ENCODE assay signal across 8 cellular contexts in genomic region chr14:34873591-34874385, GRCh38. TPM values are rescaled to one million over a fixed set of nuclear protein-coding genes. Genes with fewer than 3 reads are reported as not detected.
DNase-seq lines count a peak whose midpoint lies in the region; ATAC-seq and TF ChIP-seq lines count a peak whose summit lies in the region.

No MANE protein-coding gene starts in this region.

- H3K4me1 ChIP-seq in OCI-LY7 (ENCODE audit: insufficient read depth, low read length, poor library complexity, severe bottlenecking) (peaks cover 22% of the 10 kb centered on the region), mucosa of stomach (ENCODE audit: control insufficient read depth, insufficient read depth, low read length) (no peaks in the 10 kb centered on the region)

- no peaks in the 10 kb centered on the region for H3K27me3 ChIP-seq in mucosa of stomach (ENCODE audit: control insufficient read depth, insufficient read depth, low read length)

- H3K79me2 ChIP-seq in OCI-LY7 (ENCODE audit: insufficient read depth, low read depth, low read length) = peaks cover 61% of the 10 kb centered on the region

- H3K4me2 ChIP-seq in OCI-LY7 (ENCODE audit: low read length) = peak overlapping the region; percentile 99

- CTCF ChIA-PET in OCI-LY7 (lab: Charles Lee; ENCODE audit: unreplicated experiment) = no interaction called here

- TF ChIP-seq CTCF in OCI-LY7 (conservative IDR thresholded peaks at IDR 0.05; ENCODE audit: low read length) (no peak), epithelial cell of proximal tubule (conservative IDR thresholded peaks at IDR 0.05; ENCODE audit: low read depth, low read length) (no peak)

- H3K9me3 ChIP-seq in OCI-LY7 (ENCODE audit: low read length) (no peaks in the 10 kb centered on the region), mucosa of stomach (ENCODE audit: control insufficient read depth, low read length) (no peaks in the 10 kb centered on the region)

- peaks cover 16% of the 10 kb centered on the region; the same call in 1 of the 2 replicates for H4K20me1 ChIP-seq in OCI-LY7 (ENCODE audit: insufficient read depth, low read length)

- POLR2A ChIA-PET in OCI-LY7 (lab: Charles Lee) = interaction anchor here (1.0 to 1.2 kb wide), 4 partner anchors 11 to 156 kb away, joined by 3 read pairs; no protein-coding TSS in a partner anchor

- ATAC-seq in GM19452 (IDR thresholded peaks at IDR 0.05; ENCODE audit: unreplicated experiment) (peak; percentile 61), HG03565 (IDR thresholded peaks at IDR 0.05; ENCODE audit: unreplicated experiment) (peak; percentile 41)

- intact Hi-C loops in OCI-LY7 (cut with micrococcal nuclease; ENCODE audit: unreplicated experiment) = loop anchor here (1.0 to 10.0 kb wide), 7 partner anchors 109 to 534 kb away; partner anchors contain the start of genes CFL2, FAM177A1, PPP2R3C and SRP54

- peak overlapping the region; percentile 95 for H3K27ac ChIP-seq in OCI-LY7 (ENCODE audit: low read depth, low read length, poor library complexity, severe bottlenecking)

- peak overlapping the region; percentile 99 for H3K4me3 ChIP-seq in OCI-LY7 (ENCODE audit: low read depth, low read length, poor library complexity, severe bottlenecking)
- H3K4me3 ChIP-seq in epithelial cell of proximal tubule (ENCODE audit: low read depth, low read length) = peak overlapping the region; percentile 67
- peak overlapping the region; percentile 90 for H3K4me3 ChIP-seq in mucosa of stomach (ENCODE audit: low read length)

- no peaks in the 10 kb centered on the region for H3K9me2 ChIP-seq in OCI-LY7 (ENCODE audit: insufficient read depth, low read length)

- peak overlapping the region; percentile 97 for H3K9ac ChIP-seq in mucosa of stomach (ENCODE audit: low read length)

- BruUV-seq in OCI-LY7 (replicated peaks; lab: Mats Ljungman, UMichigan) = no TSS peak

- DNase-seq in COR-L47 (lab: John Stamatoyannopoulos, UW) (peak; percentile 61), OCI-LY7 (ENCODE audit: low spot score) (peak; percentile 90), activated T-cell treated with anti-CD3 and anti-CD28 coated beads for 48 hours (ENCODE audit: low read depth) (peak; percentile 83), epithelial cell of proximal tubule (ENCODE audit: low read depth) (no peak)
- DNase-seq in stimulated activated CD8-positive, alpha-beta memory T cell treated with anti-CD3 and anti-CD28 coated beads, Interleukin-7, amount 100 ng/mL, for 4 hours (ENCODE audit: low read depth in 2 of 2) = peak; percentile 80 to 84

- H2AFZ ChIP-seq in OCI-LY7 (ENCODE audit: low read length) = peak overlapping the region; percentile 73

- H3K36me3 ChIP-seq in OCI-LY7 (ENCODE audit: insufficient read depth, low read length) (peaks cover 41% of the 10 kb centered on the region), mucosa of stomach (ENCODE audit: control insufficient read depth, insufficient read depth, low read length) (no peaks in the 10 kb centered on the region)

RNA-seq across cellular contexts. Expression of gene BAZ1A, which starts 1.4 kb away (rescaled TPM):
- total RNA-seq in OCI-LY7 (2014; rRNA removed; shearing (Covaris generic)) = 39.6 and 42.2 TPM in 2 replicates
- total RNA-seq in OCI-LY7 (2022) (58.6 and 58.7 TPM in 2 replicates), epithelial cell of proximal tubule (39.4 and 56.3 TPM in 2 replicates)
